In genomic region chr14:64758711-64759554, GRCh38 we compare ENCODE assay signal across 9 cellular contexts. TPM values are rescaled to one million over a fixed set of nuclear protein-coding genes. Genes with fewer than 3 reads are reported as not detected.
A peak's percentile ranks its signal among the peaks of the same experiment; 100 is the strongest.
DNase-seq lines count a peak whose midpoint lies in the region; ATAC-seq, FAIRE-seq and TF ChIP-seq lines count a peak whose summit lies in the region.
"Had no signal": no experiment of that assay in that cellular context is flagged by ENCODE, and none has a peak within 500 bp of the region (broad histone marks: within the 10 kb centered on the region; RNA-seq: fewer than 3 reads in every experiment).

No MANE protein-coding gene starts in this region.

- H4K20me1 ChIP-seq in HepG2 (ENCODE audit: insufficient read depth, low read length) = no peaks in the 10 kb centered on the region

- intact Hi-C loops in HepG2 (cut with micrococcal nuclease; ENCODE audit: unreplicated experiment) (no loop called here), lower leg skin (cut with DNase I; ENCODE audit: low total_unique reads) (no loop called here)

- no peak overlapping the region for H3K27ac Mint-ChIP-seq in nephron progenitor cell
- H3K27ac Mint-ChIP-seq: activated naive CD4-positive, alpha-beta T cell treated with anti-CD3 and anti-CD28 coated beads, Interleukin-2, amount 50 U/mL, for 72 hours had no signal

- H3K4me3 ChIP-seq in AG04450 (ENCODE audit: low read depth, low read length) (no peak overlapping the region), cardiac fibroblast (replicated peaks in 1 of 2; ENCODE audit: low read depth in 2 of 2, low read length in 2 of 2) (no peak overlapping the region), HepG2 (replicated peaks in 1 of 3; ENCODE audit: insufficient read depth in 1 of 3, low read depth in 2 of 3, low read length in 3 of 3) (no peak overlapping the region), lower leg skin (ENCODE audit: low read depth, poor library complexity, severe bottlenecking) (no peak overlapping the region)

- CTCF ChIA-PET in AG04450 (lab: Charles Lee) (interaction anchor here (0.8 to 1.7 kb wide), 5 partner anchors 9 to 133 kb away, joined by 3 to 6 read pairs (median 4); no protein-coding TSS in a partner anchor), HepG2 (lab: Yijun Ruan, JAX; ENCODE audit: low intra/inter-chr PET ratio, low total read pairs) (no interaction called here)

- POLR2A ChIA-PET in AG04450 (lab: Yijun Ruan, JAX) (interaction anchor here (0.6 to 1.3 kb wide), 6 partner anchors 51 to 255 kb away, joined by 3 to 10 read pairs (median 3); partner anchors contain the start of genes PLEKHG3 and ZBTB1), HepG2 (lab: Yijun Ruan, JAX) (no interaction called here)

- TF ChIP-seq EP300 in Ishikawa (IDR thresholded peaks at IDR 0.05; ENCODE audit: borderline replicate concordance) (peak; percentile 66), HepG2 (IDR thresholded peaks at IDR 0.05; ENCODE audit: low read depth in 2 of 2, low read length in 2 of 2) (no peak), HepG2 (CRISPR knock-in tag; IDR thresholded peaks at IDR 0.05; ENCODE audit: borderline replicate concordance) (no peak)

- H3K4me1 Mint-ChIP-seq in nephron progenitor cell = peaks cover 83% of the 10 kb centered on the region

- no peaks in the 10 kb centered on the region for H3K36me3 ChIP-seq in HepG2 (replicated peaks in 1 of 2; ENCODE audit: control insufficient read depth in 1 of 2, insufficient read depth in 2 of 2, low read length in 2 of 2)

- H3K9me3 ChIP-seq in AG04450 (ENCODE audit: control insufficient read depth, insufficient read depth, low read length) (no peaks in the 10 kb centered on the region; the same call in 1 of the 2 replicates), HepG2 (ENCODE audit: low read length) (no peaks in the 10 kb centered on the region)

- no peak for ATAC-seq in HepG2
- ATAC-seq: activated naive CD4-positive, alpha-beta T cell treated with anti-CD3 and anti-CD28 coated beads, Interleukin-2, amount 50 U/mL, for 72 hours had no signal

- FAIRE-seq in HepG2 (lab: Jason Lieb, UNC) = no peak

- no peaks in the 10 kb centered on the region for H3K36me3 Mint-ChIP-seq in nephron progenitor cell (ENCODE audit: low read depth)
- H3K36me3 Mint-ChIP-seq: activated naive CD4-positive, alpha-beta T cell treated with anti-CD3 and anti-CD28 coated beads, Interleukin-2, amount 50 U/mL, for 72 hours had no signal

- H3K9ac ChIP-seq in HepG2 (ENCODE audit: insufficient read depth, low read depth, low read length) = no peak overlapping the region

- no peak for TF ChIP-seq POLR2A in HepG2 (IDR thresholded peaks at IDR 0.05; ENCODE audit: insufficient read depth in 1 of 2, low read depth in 2 of 2, low read length in 2 of 2)
- no peak for TF ChIP-seq POLR2A in lower leg skin (IDR thresholded peaks at IDR 0.05)

- no peak overlapping the region for H3K4me2 ChIP-seq in HepG2 (ENCODE audit: low read depth, low read length)

- no peak for TF ChIP-seq CTCF in AG04450 (IDR thresholded peaks at IDR 0.05; ENCODE audit: low read depth, low read length)
- no peak for TF ChIP-seq CTCF in cardiac fibroblast (IDR thresholded peaks at IDR 0.05; ENCODE audit: low read depth, low read length)
- TF ChIP-seq CTCF in HepG2 (CRISPR knock-in tag; IDR thresholded peaks at IDR 0.05) = no peak
- no peak for TF ChIP-seq CTCF in nephron progenitor cell (IDR thresholded peaks at IDR 0.05)
- no peak for TF ChIP-seq CTCF in lower leg skin (IDR thresholded peaks at IDR 0.05)

- WGBS in HepG2 (ENCODE audit: low lambda C conversion rate) = 17% methylated on average over 6 of the region's 7 CpGs
- 62 to 71% methylated on average over 6 to 7 of the region's 7 CpGs for WGBS in lower leg skin, 2 donors

- H3K27ac ChIP-seq in AG04450 (ENCODE audit: low read depth, low read length) = peak overlapping the region; percentile 91
- H3K27ac ChIP-seq in HepG2 (ENCODE audit: extremely low read length, insufficient read depth, low read length) = no peak overlapping the region

- BruUV-seq in HepG2 (replicated peaks; lab: Mats Ljungman, UMichigan) = no TSS peak

- H3K9me3 Mint-ChIP-seq in nephron progenitor cell = peaks cover 10% of the 10 kb centered on the region
- H3K9me3 Mint-ChIP-seq: activated naive CD4-positive, alpha-beta T cell treated with anti-CD3 and anti-CD28 coated beads, Interleukin-2, amount 50 U/mL, for 72 hours had no signal

- H3K27me3 ChIP-seq in AG04450 (ENCODE audit: control insufficient read depth, insufficient read depth, low read length) = peaks cover 4% of the 10 kb centered on the region
- H3K27me3 ChIP-seq in HepG2 (ENCODE audit: control insufficient read depth in 1 of 2, insufficient read depth in 2 of 2, low read length in 2 of 2) = peaks cover 8 to 45% of the 10 kb centered on the region in 2 experiments; a peak in 4 of 5 replicates

- H2AFZ ChIP-seq in HepG2 (ENCODE audit: low read length) = no peak overlapping the region

- H3K27me3 Mint-ChIP-seq in nephron progenitor cell (ENCODE audit: low read depth, poor library complexity) = peaks cover 11% of the 10 kb centered on the region

- DNase-seq in AG04450 (ENCODE audit: low read depth, low spot score) (peak; percentile 93), cardiac fibroblast (ENCODE audit: low read depth in 2 of 2) (peak; percentile 87 to 95), HepG2 (ENCODE audit: low spot score) (peak; percentile 72), NCI-H774 (lab: John Stamatoyannopoulos, UW) (no peak), nephron progenitor cell (no peak), lower leg skin (ENCODE audit: low spot score in 2 of 2) (no peak)
- no peak for DNase-seq in activated effector memory CD4-positive, alpha-beta T cell treated with anti-CD3 and anti-CD28 coated beads, Interleukin-2, amount 50 U/mL, for 16 hours

- in situ Hi-C loops in HepG2 (cut with HindIII; ENCODE audit: extremely low pct_ligation_motif_present, low pct_unique_long_range_greater_than_20kb) = loop anchor here (5.0 kb wide), 1 partner anchor 87 kb away; no protein-coding TSS in a partner anchor

- no peak overlapping the region for H3K4me3 Mint-ChIP-seq in nephron progenitor cell

- TF ChIP-seq RAD21 in Ishikawa (IDR thresholded peaks at IDR 0.05; ENCODE audit: low read depth) = no peak
- TF ChIP-seq RAD21 in HepG2 (CRISPR knock-in tag; IDR thresholded peaks at IDR 0.05) = no peak

- H3K79me2 ChIP-seq in HepG2 (ENCODE audit: insufficient read depth, low read length) = no peaks in the 10 kb centered on the region

- peaks cover 22% of the 10 kb centered on the region for H3K4me1 ChIP-seq in HepG2 (ENCODE audit: insufficient read depth, low read length)

TF ChIP-seq in Ishikawa, 13 proteins besides CTCF, POLR2A, EP300 and RAD21 (continues in another document):
- TF ChIP-seq NFIC (IDR thresholded peaks at IDR 0.05) (peak; percentile 94), USF1 (IDR thresholded peaks at IDR 0.05) (no peak), TCF12 (IDR thresholded peaks at IDR 0.05; ENCODE audit: low read depth) (peak; percentile 59; the same call in 1 of the 2 replicates), YY1 (IDR thresholded peaks at IDR 0.05; ENCODE audit: low read depth) (0 out of 2 replicates have a peak, but pooled peaks have one; percentile 10), TAF1 (IDR thresholded peaks at IDR 0.05; ENCODE audit: low read depth) (no peak)

RNA-seq across cellular contexts. Expression of gene PLEKHG3, which starts 54.7 kb away (rescaled TPM):
- polyA plus RNA-seq in AG04450 (2011; rRNA removed) (6.4 and 6.6 TPM in 2 replicates), HepG2 (2011; rRNA removed) (7.1 and 7.2 TPM in 2 replicates)
- polyA minus RNA-seq in AG04450 (2011; rRNA and poly(A)+ RNA removed) = 8.1 and 12.0 TPM in 2 replicates
- total RNA-seq in HepG2 (2016; rRNA removed; fragmentation: Illumina TruSeq; extraction: Trizol) (9.5 and 9.8 TPM in 2 replicates), lower leg skin (100 to 1,000 TPM in 3 of 4 donors, 10 to 100 TPM in 1; 92.9 to 178 (median 125) TPM)
- total RNA-seq in HepG2 (2016; cell fraction: cytosol; rRNA removed; fragmentation: Illumina TruSeq; extraction: Trizol; ENCODE audit: low read depth) = 0.61 and 0.88 TPM in 2 replicates
- total RNA-seq in HepG2 (2016; cell fraction: insoluble cytoplasmic fraction; rRNA removed; fragmentation: Illumina TruSeq; extraction: Trizol) = 7.2 and 11.8 TPM in 2 replicates
- total RNA-seq in HepG2 (2016; cell fraction: membrane; rRNA removed; fragmentation: Illumina TruSeq; extraction: Trizol) = 5.6 and 6.4 TPM in 2 replicates
- 9.3 and 10.4 TPM in 2 replicates for total RNA-seq in HepG2 (2016; cell fraction: nucleus; rRNA removed; fragmentation: Illumina TruSeq; extraction: Trizol)
- polyA plus RNA-seq in HepG2 (2011; cell fraction: cytosol; rRNA removed) = 2.7 and 5.6 TPM in 2 replicates
- polyA plus RNA-seq in HepG2 (2011; cell fraction: nucleus; rRNA removed) = 13.8 and 16.9 TPM in 2 replicates
- 5.4 and 8.7 TPM in 2 replicates for polyA plus RNA-seq in HepG2 (2012)
- 0.60 and 0.61 TPM in 2 replicates for polyA plus RNA-seq in HepG2 (2016; cell fraction: cytosol; fragmentation: Illumina TruSeq; extraction: Trizol; ENCODE audit: low read depth)
- 6.0 and 8.8 TPM in 2 replicates for polyA plus RNA-seq in HepG2 (2016; cell fraction: insoluble cytoplasmic fraction; fragmentation: Illumina TruSeq; extraction: Trizol; ENCODE audit: low read depth)
- polyA plus RNA-seq in HepG2 (2016; cell fraction: membrane; fragmentation: Illumina TruSeq; extraction: Trizol; ENCODE audit: low read depth) = 2.1 and 2.2 TPM in 2 replicates
- 28.5 and 30.1 TPM in 2 replicates for polyA plus RNA-seq in HepG2 (2016; cell fraction: nucleus; fragmentation: Illumina TruSeq; extraction: Trizol; ENCODE audit: insufficient read depth, low read depth)
- polyA minus RNA-seq in HepG2 (2011; rRNA and poly(A)+ RNA removed; ENCODE audit: low replicate concordance) = 9.5 and 51.9 TPM in 2 replicates
- 4.6 and 5.4 TPM in 2 replicates for polyA minus RNA-seq in HepG2 (2011; cell fraction: cytosol; rRNA and poly(A)+ RNA removed)
- polyA minus RNA-seq in HepG2 (2011; cell fraction: nucleus; rRNA and poly(A)+ RNA removed) = 5.1 and 12.0 TPM in 2 replicates

Comparison
In these comparisons a context has a peak if more than half of its experiments do, and no peak if none do; other contexts are left out.
1. DNase-seq: peak in AG04450 (single experiment), cardiac fibroblast (2 of 2) and HepG2 (single experiment); none in NCI-H774 (single experiment), nephron progenitor cell (single experiment), lower leg skin (0 of 2) and activated effector memory CD4-positive, alpha-beta T cell treated with anti-CD3 and anti-CD28 coated beads, Interleukin-2, amount 50 U/mL, for 16 hours (single experiment).
2. RNA of gene PLEKHG3, which starts 54.7 kb away (total RNA-seq): 92.9 to 178 TPM in lower leg skin; 0.61 to 11.8 TPM in HepG2; every median in the first group is over 4 times any median in the second.